22 cellular contexts compared by ENCODE assay signal in the genomic region with DNA sequence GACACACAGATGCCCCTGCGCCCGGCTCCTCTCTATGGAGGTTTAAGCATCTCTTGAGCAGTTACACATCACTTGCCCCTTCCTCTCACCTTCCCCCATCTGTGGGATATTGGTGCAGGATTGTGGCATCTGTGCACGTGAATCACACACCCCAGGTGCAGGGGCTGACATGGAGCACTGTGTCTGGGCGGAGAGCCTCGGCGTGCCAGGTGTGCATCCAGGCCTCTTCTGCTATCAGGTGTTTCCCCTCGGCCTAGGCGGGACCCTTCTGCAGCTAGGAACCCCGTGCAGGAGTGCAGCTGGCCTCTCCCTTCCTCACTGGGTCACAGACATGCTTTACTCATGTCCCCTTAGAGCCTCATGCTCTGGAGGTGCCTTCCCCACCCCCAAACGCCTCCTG. TPM values are rescaled to one million over a fixed set of nuclear protein-coding genes. Genes with fewer than 3 reads are reported as not detected.
"Had no signal": no experiment of that assay in that cellular context is flagged by ENCODE, and none has a peak within 500 bp of the region (broad histone marks: within the 10 kb centered on the region; RNA-seq: fewer than 3 reads in every experiment).

No MANE protein-coding gene starts in this region.

- H3K4me3 Mint-ChIP-seq: T-helper 2 cell treated with Interferon-gamma antibody and Interleukin-4, amounts not matched to agents 5 μg/mL and 100 μg/mL, for 36 hours had no signal

- H3K27ac ChIP-seq: cardiac muscle cell, epithelial cell of prostate, foreskin keratinocyte, thoracic aorta had no signal

- H3K9me3 Mint-ChIP-seq: activated naive CD4-positive, alpha-beta T cell treated with anti-CD3 and anti-CD28 coated beads, Interleukin-2, amount 50 U/mL, for 72 hours; T-helper 2 cell treated with Interferon-gamma antibody and Interleukin-4, amounts not matched to agents 5 μg/mL and 100 μg/mL, for 36 hours had no signal

- H3K27ac Mint-ChIP-seq: progenitor cell of endocrine pancreas; T-helper 2 cell treated with Interferon-gamma antibody and Interleukin-4, amounts not matched to agents 5 μg/mL and 100 μg/mL, for 36 hours had no signal

- H3K4me1 ChIP-seq: foreskin keratinocyte had no signal

- ATAC-seq: activated naive CD4-positive, alpha-beta T cell treated with anti-CD3 and anti-CD28 coated beads, Interleukin-2, amount 50 U/mL, for 72 hours; foreskin keratinocyte; left cardiac atrium had no signal

- H3K9me3 ChIP-seq: thoracic aorta had no signal

- H3K27me3 Mint-ChIP-seq: progenitor cell of endocrine pancreas had no signal

- DNase-seq: activated CD4-positive, alpha-beta T cell treated with anti-CD3 and anti-CD28 coated beads, Interleukin-2, amount 50 U/mL, for 4 hours; activated gamma-delta T cell treated with Interleukin-2 at 50 U/mL for 16 hours; amniotic stem cell; dorsolateral prefrontal cortex; foreskin keratinocyte; glutamatergic neuron; hippocampal formation; left cardiac atrium; stimulated activated CD4-positive, alpha-beta T cell treated with anti-CD3 and anti-CD28 coated beads, Interleukin-2, amount 100 ng/mL, for 48 hours had no signal

- H3K4me3 ChIP-seq: cardiac muscle cell, dorsolateral prefrontal cortex, lung, thoracic aorta had no signal

- H3K27me3 ChIP-seq: cardiac muscle cell, dorsolateral prefrontal cortex, foreskin keratinocyte had no signal

RNA-seq across cellular contexts. Expression of a gene that starts 33.4 kb away (rescaled TPM):
- total RNA-seq: activated naive CD4-positive, alpha-beta T cell treated with anti-CD3 and anti-CD28 coated beads, Interleukin-2, amount 50 U/mL, for 72 hours; cardiac muscle cell; foreskin keratinocyte; left cardiac atrium; myocyte; omental fat pad; progenitor cell of endocrine pancreas; skeletal muscle tissue; ureter had no signal
- polyA plus RNA-seq: fibroblast of lung, foreskin keratinocyte, neural cell had no signal
